Comparison of ENCODE assay signal across 1 cellular context in the genomic region with DNA sequence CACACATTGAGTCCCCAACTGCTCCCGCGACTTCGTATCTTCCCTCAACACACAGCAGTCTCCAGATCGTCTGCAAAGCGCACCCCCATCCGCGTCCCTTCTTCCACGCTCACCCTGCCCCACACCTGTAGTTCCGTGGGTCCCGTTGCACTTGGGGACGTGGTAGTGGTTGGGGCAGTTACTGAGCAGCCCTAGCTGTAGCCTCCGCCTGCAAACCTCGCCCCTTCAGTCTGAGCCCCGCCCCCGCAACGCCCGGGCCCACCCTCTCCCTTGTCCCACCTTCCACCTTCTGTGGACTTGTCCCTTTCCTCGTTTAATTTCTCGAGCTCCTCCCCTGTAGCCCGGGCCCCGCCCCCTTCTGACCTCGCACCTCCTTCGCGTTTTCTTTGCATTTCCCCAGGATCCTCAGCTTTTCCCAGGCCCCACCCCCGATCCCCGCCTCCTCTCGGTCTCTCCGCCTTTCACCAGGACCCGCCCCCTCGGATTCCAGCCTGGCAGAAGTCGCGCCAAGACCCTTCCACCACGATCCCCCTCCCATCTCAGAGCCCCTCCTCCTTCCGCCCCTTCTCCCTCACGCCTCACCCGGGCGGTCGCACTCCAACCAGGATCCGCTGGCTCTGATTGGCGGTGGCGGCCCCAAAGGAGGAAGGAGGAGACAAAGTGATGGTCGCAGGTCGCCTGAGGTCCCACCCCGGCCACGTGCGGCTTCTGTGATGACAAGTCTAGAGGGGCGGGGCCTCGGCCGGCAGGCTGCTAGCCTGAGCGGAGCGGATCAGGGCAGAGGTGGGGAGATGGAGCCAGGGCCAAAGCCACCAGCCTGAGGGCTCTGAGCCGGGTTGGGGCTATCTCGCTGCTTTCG.
TF ChIP-seq lines count a peak whose summit lies in the region.

A gene with protein sequence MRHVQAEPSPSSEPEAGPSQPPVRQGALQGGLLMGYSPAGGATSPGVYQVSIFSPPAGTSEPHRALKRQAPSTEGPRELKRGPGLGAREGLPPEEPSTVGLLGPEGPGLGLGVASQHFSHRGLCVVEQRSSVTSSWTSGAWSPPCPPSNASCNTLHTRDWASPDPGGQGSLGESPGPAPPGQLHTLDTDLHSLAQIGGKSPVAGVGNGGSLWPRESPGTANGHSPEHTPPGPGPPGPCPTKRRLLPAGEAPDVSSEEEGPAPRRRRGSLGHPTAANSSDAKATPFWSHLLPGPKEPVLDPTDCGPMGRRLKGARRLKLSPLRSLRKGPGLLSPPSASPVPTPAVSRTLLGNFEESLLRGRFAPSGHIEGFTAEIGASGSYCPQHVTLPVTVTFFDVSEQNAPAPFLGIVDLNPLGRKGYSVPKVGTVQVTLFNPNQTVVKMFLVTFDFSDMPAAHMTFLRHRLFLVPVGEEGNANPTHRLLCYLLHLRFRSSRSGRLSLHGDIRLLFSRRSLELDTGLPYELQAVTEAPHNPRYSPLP (minus strand): TSS at position 183 of the 859 bp plus-strand sequence. CDS start 7,588 bp downstream, outside the sequence.

TF ChIP-seq in GM12878, 131 proteins besides CTCF, POLR2A, EP300 and RAD21 (continued from another document):
- TF ChIP-seq, protein P1, sequence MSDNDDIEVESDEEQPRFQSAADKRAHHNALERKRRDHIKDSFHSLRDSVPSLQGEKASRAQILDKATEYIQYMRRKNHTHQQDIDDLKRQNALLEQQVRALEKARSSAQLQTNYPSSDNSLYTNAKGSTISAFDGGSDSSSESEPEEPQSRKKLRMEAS (IDR thresholded peaks at IDR 0.05; ENCODE audit: low read depth, low read length) = peak; percentile 82
- 0 out of 2 replicates have a peak, but pooled peaks have one; percentile 31 for TF ChIP-seq CREM (IDR thresholded peaks at IDR 0.05; ENCODE audit: low read depth)
- peak; percentile 40 for TF ChIP-seq SIN3A (IDR thresholded peaks at IDR 0.05; ENCODE audit: low read depth, low read length)
- TF ChIP-seq, protein P2, sequence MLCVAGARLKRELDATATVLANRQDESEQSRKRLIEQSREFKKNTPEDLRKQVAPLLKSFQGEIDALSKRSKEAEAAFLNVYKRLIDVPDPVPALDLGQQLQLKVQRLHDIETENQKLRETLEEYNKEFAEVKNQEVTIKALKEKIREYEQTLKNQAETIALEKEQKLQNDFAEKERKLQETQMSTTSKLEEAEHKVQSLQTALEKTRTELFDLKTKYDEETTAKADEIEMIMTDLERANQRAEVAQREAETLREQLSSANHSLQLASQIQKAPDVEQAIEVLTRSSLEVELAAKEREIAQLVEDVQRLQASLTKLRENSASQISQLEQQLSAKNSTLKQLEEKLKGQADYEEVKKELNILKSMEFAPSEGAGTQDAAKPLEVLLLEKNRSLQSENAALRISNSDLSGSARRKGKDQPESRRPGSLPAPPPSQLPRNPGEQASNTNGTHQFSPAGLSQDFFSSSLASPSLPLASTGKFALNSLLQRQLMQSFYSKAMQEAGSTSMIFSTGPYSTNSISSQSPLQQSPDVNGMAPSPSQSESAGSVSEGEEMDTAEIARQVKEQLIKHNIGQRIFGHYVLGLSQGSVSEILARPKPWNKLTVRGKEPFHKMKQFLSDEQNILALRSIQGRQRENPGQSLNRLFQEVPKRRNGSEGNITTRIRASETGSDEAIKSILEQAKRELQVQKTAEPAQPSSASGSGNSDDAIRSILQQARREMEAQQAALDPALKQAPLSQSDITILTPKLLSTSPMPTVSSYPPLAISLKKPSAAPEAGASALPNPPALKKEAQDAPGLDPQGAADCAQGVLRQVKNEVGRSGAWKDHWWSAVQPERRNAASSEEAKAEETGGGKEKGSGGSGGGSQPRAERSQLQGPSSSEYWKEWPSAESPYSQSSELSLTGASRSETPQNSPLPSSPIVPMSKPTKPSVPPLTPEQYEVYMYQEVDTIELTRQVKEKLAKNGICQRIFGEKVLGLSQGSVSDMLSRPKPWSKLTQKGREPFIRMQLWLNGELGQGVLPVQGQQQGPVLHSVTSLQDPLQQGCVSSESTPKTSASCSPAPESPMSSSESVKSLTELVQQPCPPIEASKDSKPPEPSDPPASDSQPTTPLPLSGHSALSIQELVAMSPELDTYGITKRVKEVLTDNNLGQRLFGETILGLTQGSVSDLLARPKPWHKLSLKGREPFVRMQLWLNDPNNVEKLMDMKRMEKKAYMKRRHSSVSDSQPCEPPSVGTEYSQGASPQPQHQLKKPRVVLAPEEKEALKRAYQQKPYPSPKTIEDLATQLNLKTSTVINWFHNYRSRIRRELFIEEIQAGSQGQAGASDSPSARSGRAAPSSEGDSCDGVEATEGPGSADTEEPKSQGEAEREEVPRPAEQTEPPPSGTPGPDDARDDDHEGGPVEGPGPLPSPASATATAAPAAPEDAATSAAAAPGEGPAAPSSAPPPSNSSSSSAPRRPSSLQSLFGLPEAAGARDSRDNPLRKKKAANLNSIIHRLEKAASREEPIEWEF (IDR thresholded peaks at IDR 0.05; ENCODE audit: insufficient replicate concordance, low read depth, low read length) = no peak
- peak; percentile 78 for TF ChIP-seq RAD51 (IDR thresholded peaks at IDR 0.05)
- peak in 1 of 2 experiments; percentile 78; a peak in 1 of 3 replicates for TF ChIP-seq EGR1 (IDR thresholded peaks at IDR 0.05; ENCODE audit: borderline replicate concordance in 1 of 2, low read depth in 2 of 2, low read length in 2 of 2)
- TF ChIP-seq IKZF2 (IDR thresholded peaks at IDR 0.05) = peak; percentile 41 to 58; a peak in 2 of 4 replicates
- TF ChIP-seq, protein P3, sequence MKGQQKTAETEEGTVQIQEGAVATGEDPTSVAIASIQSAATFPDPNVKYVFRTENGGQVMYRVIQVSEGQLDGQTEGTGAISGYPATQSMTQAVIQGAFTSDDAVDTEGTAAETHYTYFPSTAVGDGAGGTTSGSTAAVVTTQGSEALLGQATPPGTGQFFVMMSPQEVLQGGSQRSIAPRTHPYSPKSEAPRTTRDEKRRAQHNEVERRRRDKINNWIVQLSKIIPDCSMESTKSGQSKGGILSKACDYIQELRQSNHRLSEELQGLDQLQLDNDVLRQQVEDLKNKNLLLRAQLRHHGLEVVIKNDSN (IDR thresholded peaks at IDR 0.05; ENCODE audit: borderline replicate concordance, extremely low read length, insufficient read depth, low read depth, low read length) = peak; percentile 84
- no peak for TF ChIP-seq SREBF1 (IDR thresholded peaks at IDR 0.05; ENCODE audit: low read length)
- TF ChIP-seq MTA2 (IDR thresholded peaks at IDR 0.05; ENCODE audit: low read depth) = no peak
- TF ChIP-seq POLR2AphosphoS2 (IDR thresholded peaks at IDR 0.05; ENCODE audit: low read depth, low read length) = no peak
- TF ChIP-seq HDGF (IDR thresholded peaks at IDR 0.05) = no peak; the same call in 1 of the 2 replicates
- TF ChIP-seq WRNIP1 (IDR thresholded peaks at IDR 0.05; ENCODE audit: borderline replicate concordance, low read depth, low read length) = no peak
- TF ChIP-seq RBBP5 (conservative IDR thresholded peaks at IDR 0.05) = no peak
- TF ChIP-seq SMAD5 (IDR thresholded peaks at IDR 0.05; ENCODE audit: low read depth) = no peak
- TF ChIP-seq NBN (IDR thresholded peaks at IDR 0.05) = no peak; the same call in 1 of the 2 replicates
- TF ChIP-seq, protein P4, sequence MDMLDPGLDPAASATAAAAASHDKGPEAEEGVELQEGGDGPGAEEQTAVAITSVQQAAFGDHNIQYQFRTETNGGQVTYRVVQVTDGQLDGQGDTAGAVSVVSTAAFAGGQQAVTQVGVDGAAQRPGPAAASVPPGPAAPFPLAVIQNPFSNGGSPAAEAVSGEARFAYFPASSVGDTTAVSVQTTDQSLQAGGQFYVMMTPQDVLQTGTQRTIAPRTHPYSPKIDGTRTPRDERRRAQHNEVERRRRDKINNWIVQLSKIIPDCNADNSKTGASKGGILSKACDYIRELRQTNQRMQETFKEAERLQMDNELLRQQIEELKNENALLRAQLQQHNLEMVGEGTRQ (IDR thresholded peaks at IDR 0.05; ENCODE audit: borderline replicate concordance, low read depth, low read length) = peak; percentile 69
- peak; percentile 89 for TF ChIP-seq MXI1 (IDR thresholded peaks at IDR 0.05; ENCODE audit: low read depth, low read length)
- no peak for TF ChIP-seq HDAC2 (IDR thresholded peaks at IDR 0.05)
- TF ChIP-seq YBX1 (IDR thresholded peaks at IDR 0.05) = no peak
- TF ChIP-seq, protein P5, sequence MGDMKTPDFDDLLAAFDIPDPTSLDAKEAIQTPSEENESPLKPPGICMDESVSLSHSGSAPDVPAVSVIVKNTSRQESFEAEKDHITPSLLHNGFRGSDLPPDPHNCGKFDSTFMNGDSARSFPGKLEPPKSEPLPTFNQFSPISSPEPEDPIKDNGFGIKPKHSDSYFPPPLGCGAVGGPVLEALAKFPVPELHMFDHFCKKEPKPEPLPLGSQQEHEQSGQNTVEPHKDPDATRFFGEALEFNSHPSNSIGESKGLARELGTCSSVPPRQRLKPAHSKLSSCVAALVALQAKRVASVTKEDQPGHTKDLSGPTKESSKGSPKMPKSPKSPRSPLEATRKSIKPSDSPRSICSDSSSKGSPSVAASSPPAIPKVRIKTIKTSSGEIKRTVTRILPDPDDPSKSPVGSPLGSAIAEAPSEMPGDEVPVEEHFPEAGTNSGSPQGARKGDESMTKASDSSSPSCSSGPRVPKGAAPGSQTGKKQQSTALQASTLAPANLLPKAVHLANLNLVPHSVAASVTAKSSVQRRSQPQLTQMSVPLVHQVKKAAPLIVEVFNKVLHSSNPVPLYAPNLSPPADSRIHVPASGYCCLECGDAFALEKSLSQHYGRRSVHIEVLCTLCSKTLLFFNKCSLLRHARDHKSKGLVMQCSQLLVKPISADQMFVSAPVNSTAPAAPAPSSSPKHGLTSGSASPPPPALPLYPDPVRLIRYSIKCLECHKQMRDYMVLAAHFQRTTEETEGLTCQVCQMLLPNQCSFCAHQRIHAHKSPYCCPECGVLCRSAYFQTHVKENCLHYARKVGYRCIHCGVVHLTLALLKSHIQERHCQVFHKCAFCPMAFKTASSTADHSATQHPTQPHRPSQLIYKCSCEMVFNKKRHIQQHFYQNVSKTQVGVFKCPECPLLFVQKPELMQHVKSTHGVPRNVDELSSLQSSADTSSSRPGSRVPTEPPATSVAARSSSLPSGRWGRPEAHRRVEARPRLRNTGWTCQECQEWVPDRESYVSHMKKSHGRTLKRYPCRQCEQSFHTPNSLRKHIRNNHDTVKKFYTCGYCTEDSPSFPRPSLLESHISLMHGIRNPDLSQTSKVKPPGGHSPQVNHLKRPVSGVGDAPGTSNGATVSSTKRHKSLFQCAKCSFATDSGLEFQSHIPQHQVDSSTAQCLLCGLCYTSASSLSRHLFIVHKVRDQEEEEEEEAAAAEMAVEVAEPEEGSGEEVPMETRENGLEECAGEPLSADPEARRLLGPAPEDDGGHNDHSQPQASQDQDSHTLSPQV (IDR thresholded peaks at IDR 0.05) = no peak
- no peak for TF ChIP-seq ETV6 (conservative IDR thresholded peaks at IDR 0.05 in 1 of 2, IDR thresholded peaks at IDR 0.05 in 1 of 2; ENCODE audit: borderline replicate concordance in 1 of 2, low read depth in 1 of 2)
- TF ChIP-seq MEF2B (IDR thresholded peaks at IDR 0.05; ENCODE audit: partially characterized antibody, poor library complexity, severe bottlenecking) = peak; percentile 60
- TF ChIP-seq, protein P6, sequence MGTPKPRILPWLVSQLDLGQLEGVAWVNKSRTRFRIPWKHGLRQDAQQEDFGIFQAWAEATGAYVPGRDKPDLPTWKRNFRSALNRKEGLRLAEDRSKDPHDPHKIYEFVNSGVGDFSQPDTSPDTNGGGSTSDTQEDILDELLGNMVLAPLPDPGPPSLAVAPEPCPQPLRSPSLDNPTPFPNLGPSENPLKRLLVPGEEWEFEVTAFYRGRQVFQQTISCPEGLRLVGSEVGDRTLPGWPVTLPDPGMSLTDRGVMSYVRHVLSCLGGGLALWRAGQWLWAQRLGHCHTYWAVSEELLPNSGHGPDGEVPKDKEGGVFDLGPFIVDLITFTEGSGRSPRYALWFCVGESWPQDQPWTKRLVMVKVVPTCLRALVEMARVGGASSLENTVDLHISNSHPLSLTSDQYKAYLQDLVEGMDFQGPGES (IDR thresholded peaks at IDR 0.05) = no peak
- no peak for TF ChIP-seq ZNF207 (IDR thresholded peaks at IDR 0.05; ENCODE audit: borderline replicate concordance)
- TF ChIP-seq, protein P7, sequence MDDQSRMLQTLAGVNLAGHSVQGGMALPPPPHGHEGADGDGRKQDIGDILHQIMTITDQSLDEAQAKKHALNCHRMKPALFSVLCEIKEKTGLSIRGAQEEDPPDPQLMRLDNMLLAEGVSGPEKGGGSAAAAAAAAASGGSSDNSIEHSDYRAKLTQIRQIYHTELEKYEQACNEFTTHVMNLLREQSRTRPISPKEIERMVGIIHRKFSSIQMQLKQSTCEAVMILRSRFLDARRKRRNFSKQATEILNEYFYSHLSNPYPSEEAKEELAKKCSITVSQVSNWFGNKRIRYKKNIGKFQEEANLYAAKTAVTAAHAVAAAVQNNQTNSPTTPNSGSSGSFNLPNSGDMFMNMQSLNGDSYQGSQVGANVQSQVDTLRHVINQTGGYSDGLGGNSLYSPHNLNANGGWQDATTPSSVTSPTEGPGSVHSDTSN (IDR thresholded peaks at IDR 0.05; ENCODE audit: insufficient replicate concordance, low read depth, low read length) = peak; percentile 43
- TF ChIP-seq PAX5 (IDR thresholded peaks at IDR 0.05; ENCODE audit: borderline replicate concordance, low read depth, low read length) = no peak
- TF ChIP-seq BHLHE40 (IDR thresholded peaks at IDR 0.05; ENCODE audit: borderline replicate concordance in 1 of 2, low read depth in 2 of 2, low read length in 1 of 2) = peak; percentile 97 to 98
- no peak for TF ChIP-seq NFIC (IDR thresholded peaks at IDR 0.05; ENCODE audit: low read depth, low read length)
